8 cellular contexts compared by ENCODE assay signal in the genomic region with DNA sequence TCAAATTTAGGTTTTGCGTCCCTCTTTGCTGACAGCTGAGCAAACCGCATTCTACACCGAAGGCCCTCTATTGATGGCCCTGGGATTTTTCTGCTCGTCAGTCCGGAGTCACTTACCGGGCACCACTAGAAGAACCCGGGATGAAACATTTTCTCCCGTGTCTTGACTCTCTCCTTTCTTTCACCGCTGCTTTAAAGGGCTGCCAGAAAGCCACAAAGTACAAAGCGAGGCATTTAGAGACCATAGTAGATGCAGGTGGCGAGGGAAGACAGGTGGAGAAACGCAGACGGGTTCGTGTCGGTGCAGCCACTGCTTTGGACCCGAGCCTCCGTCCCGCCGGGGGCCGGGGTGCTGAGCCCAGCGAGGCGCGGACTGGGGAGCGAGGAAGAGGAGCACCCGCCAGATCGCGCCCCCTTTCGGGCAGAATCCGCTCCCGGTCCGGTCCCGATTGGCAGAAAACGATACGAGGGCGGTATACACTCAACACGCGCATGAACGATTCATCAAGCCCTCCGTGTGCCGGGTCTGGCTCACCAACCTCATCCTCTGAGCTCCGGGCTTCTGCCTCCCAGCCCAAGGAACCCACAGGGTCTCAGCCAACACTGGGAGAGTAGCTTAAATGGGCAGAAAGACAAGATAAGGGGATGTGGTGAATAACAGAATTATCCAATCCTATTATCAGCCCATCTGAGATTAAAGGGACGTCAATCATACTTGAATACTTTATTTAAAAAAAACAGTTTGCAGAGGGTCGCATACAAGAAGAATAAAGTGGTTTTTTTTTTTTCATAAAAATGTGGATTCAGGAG.
DNase-seq lines count a peak whose midpoint lies in the region; ATAC-seq and TF ChIP-seq lines count a peak whose summit lies in the region.

No MANE protein-coding gene starts in this region.

- ATAC-seq in GM23338, result peak; percentile 87
- peak; percentile 83 for ATAC-seq in activated T-helper 17 cell treated with anti-CD3 and anti-CD28 coated beads, Interleukin-2, amount 50 U/mL, for 72 hours (replicated peaks)
- ATAC-seq in natural killer cell treated with Interleukin-12 subunit alpha and Interleukin-12 subunit beta and Interleukin-15 and Interleukin-18, amount 100 ng/mL, for 72 hours, result peak; percentile 92 to 95
- peak; percentile 90 for ATAC-seq in stimulated activated memory B cell treated with anti-CD40 and anti-IgM and Interleukin-4, amounts not matched to agents 10 μg/mL and 1 μg/mL and 100 μg/mL, for 72 hours

- no peaks in the 10 kb centered on the region for H4K20me1 ChIP-seq in GM23338 (replicated peaks; ENCODE audit: insufficient read depth)

- no peaks in the 10 kb centered on the region for H3K36me3 ChIP-seq in GM23338 (ENCODE audit: insufficient read depth)

- peak overlapping the region; percentile 99 for H2AFZ ChIP-seq in GM23338

- H3K27me3 Mint-ChIP-seq in GM23338 (ENCODE audit: insufficient read depth, low read depth, poor library complexity), result peaks cover 30% of the 10 kb centered on the region
- peaks cover 12% of the 10 kb centered on the region for H3K27me3 Mint-ChIP-seq in activated T-helper 17 cell treated with anti-CD3 and anti-CD28 coated beads, Interleukin-2, amount 50 U/mL, for 72 hours
- peaks cover 24 to 33% of the 10 kb centered on the region in 2 donors for H3K27me3 Mint-ChIP-seq in natural killer cell treated with Interleukin-12 subunit alpha and Interleukin-12 subunit beta and Interleukin-15 and Interleukin-18, amount 100 ng/mL, for 72 hours
- peaks cover 44% of the 10 kb centered on the region for H3K27me3 Mint-ChIP-seq in stimulated activated memory B cell treated with anti-CD40 and anti-IgM and Interleukin-4, amounts not matched to agents 10 μg/mL and 1 μg/mL and 100 μg/mL, for 72 hours

- DNase-seq in DMS53 (lab: John Stamatoyannopoulos, UW) (peak; percentile 91), GM23338 (ENCODE audit: low spot score) (peak; percentile 96), LNCaP clone FGC (ENCODE audit: low read depth) (peak; percentile 46), RWPE1 (ENCODE audit: low spot score) (peak; percentile 79), fibroblast of pulmonary artery (ENCODE audit: low read depth) (peak; percentile 80)
- peak; percentile 91 for DNase-seq in natural killer cell treated with Interleukin-12 subunit alpha and Interleukin-12 subunit beta and Interleukin-15 and Interleukin-18, amount 100 ng/mL, for 72 hours (ENCODE audit: low spot score)

- no peaks in the 10 kb centered on the region for H3F3A ChIP-seq in GM23338 (replicated peaks; ENCODE audit: low read depth)

- H3K27ac Mint-ChIP-seq in GM23338, result peak overlapping the region; percentile 26; the same call in 1 of the 2 replicates
- peak overlapping the region; percentile 97 for H3K27ac Mint-ChIP-seq in activated T-helper 17 cell treated with anti-CD3 and anti-CD28 coated beads, Interleukin-2, amount 50 U/mL, for 72 hours
- H3K27ac Mint-ChIP-seq in natural killer cell treated with Interleukin-12 subunit alpha and Interleukin-12 subunit beta and Interleukin-15 and Interleukin-18, amount 100 ng/mL, for 72 hours, result peak overlapping the region; percentile 86 to 94
- peak overlapping the region; percentile 61 for H3K27ac Mint-ChIP-seq in stimulated activated memory B cell treated with anti-CD40 and anti-IgM and Interleukin-4, amounts not matched to agents 10 μg/mL and 1 μg/mL and 100 μg/mL, for 72 hours

- POLR2A ChIA-PET in RWPE1 (lab: Yijun Ruan, JAX; ENCODE audit: low non-redundant PET), result interaction anchor here (0.9 kb wide), 1 partner anchor 93 kb away, joined by 3 read pairs; no protein-coding TSS in a partner anchor

- peak overlapping the region; percentile 96 for H3K4me3 ChIP-seq in GM23338
- H3K4me3 ChIP-seq in LNCaP clone FGC (ENCODE audit: low read depth, low read length), result peak overlapping the region; percentile 76
- peak overlapping the region; percentile 73 for H3K4me3 ChIP-seq in fibroblast of pulmonary artery (replicated peaks; ENCODE audit: low read depth, low read length)

- peaks cover 31% of the 10 kb centered on the region for H3K27me3 ChIP-seq in GM23338 (ENCODE audit: insufficient read depth)

- peaks cover 2% of the 10 kb centered on the region; the same call in 1 of the 3 replicates for H3K36me3 Mint-ChIP-seq in GM23338 (ENCODE audit: low read depth)
- H3K36me3 Mint-ChIP-seq in activated T-helper 17 cell treated with anti-CD3 and anti-CD28 coated beads, Interleukin-2, amount 50 U/mL, for 72 hours (ENCODE audit: low read depth), result peaks cover 17% of the 10 kb centered on the region
- H3K36me3 Mint-ChIP-seq in natural killer cell treated with Interleukin-12 subunit alpha and Interleukin-12 subunit beta and Interleukin-15 and Interleukin-18, amount 100 ng/mL, for 72 hours, result no peaks in the 10 kb centered on the region
- no peaks in the 10 kb centered on the region for H3K36me3 Mint-ChIP-seq in stimulated activated memory B cell treated with anti-CD40 and anti-IgM and Interleukin-4, amounts not matched to agents 10 μg/mL and 1 μg/mL and 100 μg/mL, for 72 hours

- H3K4me3 Mint-ChIP-seq in GM23338, result peak overlapping the region; percentile 98
- H3K4me3 Mint-ChIP-seq in activated T-helper 17 cell treated with anti-CD3 and anti-CD28 coated beads, Interleukin-2, amount 50 U/mL, for 72 hours, result peak overlapping the region; percentile 94
- peak overlapping the region; percentile 97 for H3K4me3 Mint-ChIP-seq in natural killer cell treated with Interleukin-12 subunit alpha and Interleukin-12 subunit beta and Interleukin-15 and Interleukin-18, amount 100 ng/mL, for 72 hours
- peak overlapping the region; percentile 94 for H3K4me3 Mint-ChIP-seq in stimulated activated memory B cell treated with anti-CD40 and anti-IgM and Interleukin-4, amounts not matched to agents 10 μg/mL and 1 μg/mL and 100 μg/mL, for 72 hours

- H3K9me2 ChIP-seq in GM23338 (ENCODE audit: insufficient read depth), result no peaks in the 10 kb centered on the region

- H3K79me2 ChIP-seq in GM23338 (replicated peaks; ENCODE audit: insufficient read depth), result no peaks in the 10 kb centered on the region

- 0 out of 3 replicates have a peak, but pooled peaks cover 3% of the 10 kb centered on the region for H3K4me1 Mint-ChIP-seq in GM23338
- peaks cover 16% of the 10 kb centered on the region for H3K4me1 Mint-ChIP-seq in activated T-helper 17 cell treated with anti-CD3 and anti-CD28 coated beads, Interleukin-2, amount 50 U/mL, for 72 hours
- H3K4me1 Mint-ChIP-seq in natural killer cell treated with Interleukin-12 subunit alpha and Interleukin-12 subunit beta and Interleukin-15 and Interleukin-18, amount 100 ng/mL, for 72 hours (ENCODE audit: low read depth in 2 of 2), result peaks cover 21 to 26% of the 10 kb centered on the region in 2 donors
- H3K4me1 Mint-ChIP-seq in stimulated activated memory B cell treated with anti-CD40 and anti-IgM and Interleukin-4, amounts not matched to agents 10 μg/mL and 1 μg/mL and 100 μg/mL, for 72 hours, result peaks cover 25% of the 10 kb centered on the region

- H3K4me1 ChIP-seq in GM23338 (ENCODE audit: insufficient read depth), result no peaks in the 10 kb centered on the region

- CTCF ChIA-PET in RWPE1 (lab: Yijun Ruan, JAX), result interaction anchor here (0.5 to 2.0 kb wide), 7 partner anchors 18 to 154 kb away, joined by 3 to 8 read pairs (median 3); no protein-coding TSS in a partner anchor

- peak; percentile 71 to 79 for TF ChIP-seq CTCF in GM23338 (conservative IDR thresholded peaks at IDR 0.05; ENCODE audit: low read depth in 2 of 2)
- peak; percentile 69 for TF ChIP-seq CTCF in LNCaP clone FGC (IDR thresholded peaks at IDR 0.05; ENCODE audit: control insufficient read depth, extremely low read depth, insufficient read depth)
- peak; percentile 78 for TF ChIP-seq CTCF in RWPE1 (conservative IDR thresholded peaks at IDR 0.05; ENCODE audit: low read depth)
- peak; percentile 57 for TF ChIP-seq CTCF in fibroblast of pulmonary artery (IDR thresholded peaks at IDR 0.05; ENCODE audit: low read length, missing control alignments)

- H3K4me2 ChIP-seq in GM23338, result peak overlapping the region; percentile 78

- no peak overlapping the region for H3K27ac ChIP-seq in GM23338 (ENCODE audit: low read depth)
- peak overlapping the region; percentile 77 for H3K27ac ChIP-seq in RWPE1

- H3K9me3 Mint-ChIP-seq in GM23338, result peaks cover 10% of the 10 kb centered on the region; the same call in 2 of the 3 replicates
- H3K9me3 Mint-ChIP-seq in activated T-helper 17 cell treated with anti-CD3 and anti-CD28 coated beads, Interleukin-2, amount 50 U/mL, for 72 hours, result no peaks in the 10 kb centered on the region
- H3K9me3 Mint-ChIP-seq in natural killer cell treated with Interleukin-12 subunit alpha and Interleukin-12 subunit beta and Interleukin-15 and Interleukin-18, amount 100 ng/mL, for 72 hours, result no peaks in the 10 kb centered on the region
- H3K9me3 Mint-ChIP-seq in stimulated activated memory B cell treated with anti-CD40 and anti-IgM and Interleukin-4, amounts not matched to agents 10 μg/mL and 1 μg/mL and 100 μg/mL, for 72 hours, result peaks cover 2% of the 10 kb centered on the region

TF ChIP-seq in GM23338, 12 proteins besides CTCF, POLR2A, EP300 and RAD21:
- TF ChIP-seq JUNB (IDR thresholded peaks at IDR 0.05; ENCODE audit: unreplicated experiment) (no peak), ZNF331 (CRISPR knock-in tag; IDR thresholded peaks at IDR 0.05; ENCODE audit: low read depth) (no peak), POLR2AphosphoS5 (IDR thresholded peaks at IDR 0.05; ENCODE audit: low read depth) (peak; percentile 25; the same call in 1 of the 2 replicates)
TF ChIP-seq in GM23338: peak in this region for 1.

Comparison
In these comparisons a context has a peak if more than half of its experiments do, and no peak if none do; other contexts are left out.
1. DNase-seq: peak in every context shown above with its lines; median percentile 96 in GM23338; 91 in DMS53; 91 in natural killer cell treated with Interleukin-12 subunit alpha and Interleukin-12 subunit beta and Interleukin-15 and Interleukin-18, amount 100 ng/mL, for 72 hours; 80 in fibroblast of pulmonary artery; 79 in RWPE1; 46 in LNCaP clone FGC.
2. H3K27ac Mint-ChIP-seq: peak in every context shown above with its lines; median percentile 97 in activated T-helper 17 cell treated with anti-CD3 and anti-CD28 coated beads, Interleukin-2, amount 50 U/mL, for 72 hours; 90 in natural killer cell treated with Interleukin-12 subunit alpha and Interleukin-12 subunit beta and Interleukin-15 and Interleukin-18, amount 100 ng/mL, for 72 hours; 61 in stimulated activated memory B cell treated with anti-CD40 and anti-IgM and Interleukin-4, amounts not matched to agents 10 μg/mL and 1 μg/mL and 100 μg/mL, for 72 hours; 26 in GM23338.